Comparison of ENCODE assay signal across 8 cellular contexts in the genomic region with DNA sequence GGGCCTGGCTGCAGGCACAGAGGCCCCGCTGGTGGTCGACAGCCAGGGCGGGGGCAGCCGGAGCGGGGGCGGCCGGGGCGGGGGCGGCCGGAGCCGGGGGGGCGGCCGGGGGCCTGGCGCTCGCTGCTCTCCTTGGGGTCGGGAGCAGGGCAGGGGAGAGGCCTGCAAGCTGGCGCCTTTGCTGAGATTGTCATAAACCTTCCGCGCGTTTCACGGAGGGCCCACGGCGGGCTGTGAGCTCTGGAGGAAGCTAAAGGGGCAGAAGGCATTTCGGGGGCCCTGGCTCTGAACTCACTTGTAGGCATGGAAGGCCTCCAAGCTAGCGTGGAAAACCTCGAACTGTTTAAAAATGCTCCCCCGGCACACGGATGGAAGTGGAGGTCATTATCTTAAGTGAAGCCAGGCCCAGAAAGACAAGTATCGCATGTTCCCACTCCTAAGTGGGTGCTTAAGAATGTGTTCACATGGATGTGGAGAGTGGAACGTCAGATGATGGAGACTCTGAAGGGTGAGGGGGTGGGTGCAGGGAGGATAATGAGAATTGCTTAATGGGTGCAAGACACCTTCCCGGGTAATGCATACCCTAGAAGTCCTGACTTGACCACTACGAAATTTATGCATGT. TPM values are rescaled to one million over a fixed set of nuclear protein-coding genes. Genes with fewer than 3 reads are reported as not detected.
A peak's percentile ranks its signal among the peaks of the same experiment; 100 is the strongest.
DNase-seq lines count a peak whose midpoint lies in the region; ATAC-seq and TF ChIP-seq lines count a peak whose summit lies in the region.

No MANE protein-coding gene starts in this region.

- 8 to 16% (median 11%) methylated on average over 16 to 32 of the region's 32 CpGs for WGBS in stomach, 5 donors

- in situ Hi-C loops in brain microvascular endothelial cell (cut with HindIII; ENCODE audit: low pct_ligation_motif_present, low sequenced_read_pairs): no loop called here

- H3K9ac ChIP-seq in MM.1S (ENCODE audit: low read length): peak overlapping the region; percentile 76

- intact Hi-C loops in left lung (cut with DNase I) (no loop called here), stomach (cut with DNase I; ENCODE audit: low total_unique reads) (no loop called here)

- TF ChIP-seq EP300 in stomach (IDR thresholded peaks at IDR 0.05): no peak

- H3K4me2 ChIP-seq in MM.1S (ENCODE audit: low read depth, low read length): peak overlapping the region; percentile 96

- peaks cover 11% of the 10 kb centered on the region for H3K79me2 ChIP-seq in MM.1S (ENCODE audit: low read length)

- H3K27me3 ChIP-seq in MM.1S (replicated peaks; ENCODE audit: insufficient read depth, low read length): peaks cover 24% of the 10 kb centered on the region
- no peaks in the 10 kb centered on the region for H3K27me3 ChIP-seq in brain microvascular endothelial cell (replicated peaks)
- H3K27me3 ChIP-seq in left lung: peaks cover 0 to 45% of the 10 kb centered on the region in 2 donors
- peaks cover 0 to 20% (median 0%) of the 10 kb centered on the region in 3 donors for H3K27me3 ChIP-seq in stomach

- TF ChIP-seq POLR2A in stomach (IDR thresholded peaks at IDR 0.05): no peak

- H3K27ac ChIP-seq in MM.1S (ENCODE audit: low read length) (no peak overlapping the region), brain microvascular endothelial cell (peak overlapping the region; percentile 75), left lung (peak overlapping the region; percentile 78 to 87), stomach (peak overlapping the region; percentile 72 to 92 (median 85))

- H3F3A ChIP-seq in MM.1S (ENCODE audit: insufficient read depth, low read length): no peaks in the 10 kb centered on the region

- no peak for TF ChIP-seq CTCF in MM.1S (IDR thresholded peaks at IDR 0.05; ENCODE audit: low read length)
- TF ChIP-seq CTCF in brain microvascular endothelial cell (IDR thresholded peaks at IDR 0.05; ENCODE audit: low read depth, low read length, missing control alignments): no peak
- TF ChIP-seq CTCF in left lung (IDR thresholded peaks at IDR 0.05): no peak
- no peak for TF ChIP-seq CTCF in stomach (IDR thresholded peaks at IDR 0.05)

- H3K36me3 ChIP-seq in MM.1S (replicated peaks; ENCODE audit: insufficient read depth, low read length) (no peaks in the 10 kb centered on the region), brain microvascular endothelial cell (replicated peaks) (no peaks in the 10 kb centered on the region), left lung (no peaks in the 10 kb centered on the region), stomach (no peaks in the 10 kb centered on the region)

- H4K20me1 ChIP-seq in MM.1S (ENCODE audit: insufficient read depth, low read length): no peaks in the 10 kb centered on the region

- no peaks in the 10 kb centered on the region for H3K9me2 ChIP-seq in MM.1S (replicated peaks; ENCODE audit: insufficient read depth, low read length)

- H3K4me1 ChIP-seq in MM.1S (ENCODE audit: low read length): 0 out of 2 replicates have a peak, but pooled peaks cover 3% of the 10 kb centered on the region
- H3K4me1 ChIP-seq in left lung: peaks cover 0 to 19% of the 10 kb centered on the region in 2 donors
- H3K4me1 ChIP-seq in stomach: peaks cover 0 to 38% (median 22%) of the 10 kb centered on the region in 4 donors

- H3K4me3 ChIP-seq in MM.1S (ENCODE audit: low read length) (peak overlapping the region; percentile 76), brain microvascular endothelial cell (ENCODE audit: low read depth, low read length) (peak overlapping the region; percentile 71), left lung (peak overlapping the region; percentile 47 to 53), stomach (peak overlapping the region; percentile 60 to 69 (median 65))

- H3K9me3 ChIP-seq in MM.1S (replicated peaks; ENCODE audit: insufficient read depth, low read length) (no peaks in the 10 kb centered on the region), left lung (no peaks in the 10 kb centered on the region), stomach (no peaks in the 10 kb centered on the region)

- H2AFZ ChIP-seq in MM.1S (ENCODE audit: low read length): peak overlapping the region; percentile 93

- peak; percentile 34 for ATAC-seq in left lung

- DNase-seq in activated CD4-positive, alpha-beta T cell treated with anti-CD3 and anti-CD28 coated beads for 48 hours: peak; percentile 18
- no peak for DNase-seq in activated CD4-positive, alpha-beta T cell treated with anti-CD3 and anti-CD28 coated beads, Interleukin-2, amount 50 U/mL, for 1 hour
- DNase-seq in MM.1S (peak; percentile 6), brain microvascular endothelial cell (no peak), left lung (peak in 1 of 2 donors; percentile 50), stomach (no peak), glomerular visceral epithelial cell (ENCODE audit: extremely low spot score) (no peak), NCI-H510A (lab: John Stamatoyannopoulos, UW) (no peak)

RNA-seq across cellular contexts. Expression of a gene that starts 0.6 kb away (rescaled TPM):
- 1 to 10 TPM; 5.3 TPM for total RNA-seq in left lung
- 1 to 10 TPM in 2 of 5 donors, not detected in 3; 1.3 to 1.8 TPM for total RNA-seq in stomach
- 1 to 10 TPM; 1.2 to 2.8 (median 2.2) TPM for polyA plus RNA-seq in stomach

RNA-seq across cellular contexts. Expression of a gene that starts 31.3 kb away (rescaled TPM):
- total RNA-seq in left lung: 10 to 100 TPM; 30.3 to 39.8 TPM
- total RNA-seq in stomach: 100 to 1,000 TPM in 2 of 5 donors, 10 to 100 TPM in 3; 36.2 to 144 (median 58.0) TPM
- polyA plus RNA-seq in stomach: 10 to 100 TPM; 21.7 to 29.9 (median 24.1) TPM

Comparison
In these comparisons a context has a peak if more than half of its experiments do, and no peak if none do; other contexts are left out.
1. DNase-seq: peak in activated CD4-positive, alpha-beta T cell treated with anti-CD3 and anti-CD28 coated beads for 48 hours (single experiment) and MM.1S (single experiment); none in activated CD4-positive, alpha-beta T cell treated with anti-CD3 and anti-CD28 coated beads, Interleukin-2, amount 50 U/mL, for 1 hour (single experiment), brain microvascular endothelial cell (single experiment), stomach (single experiment), glomerular visceral epithelial cell (single experiment) and NCI-H510A (single experiment).
2. Peak in every context shown above with its lines, with median percentiles within 50 percentile points of each other: H3K4me3 ChIP-seq.